Comparison of ENCODE assay signal across 30 cellular contexts in the genomic region with DNA sequence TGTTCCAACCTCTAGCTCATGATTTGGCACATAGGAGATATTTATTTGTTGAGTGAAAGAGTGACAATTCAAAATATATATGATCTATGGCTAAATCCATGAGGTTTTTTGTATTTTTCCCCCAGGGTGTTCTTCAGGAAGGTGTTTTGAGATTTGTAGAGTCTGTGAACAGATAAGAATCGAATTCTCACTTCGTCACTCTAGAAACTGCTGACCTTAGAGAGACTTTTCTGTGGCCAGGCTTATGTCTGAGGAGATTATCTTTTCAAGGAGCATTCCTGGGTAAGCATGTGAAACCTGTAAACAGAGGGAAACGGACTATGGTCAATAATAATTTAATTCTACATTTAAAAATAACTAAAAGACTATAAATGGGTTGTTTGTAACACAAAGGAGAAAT. TPM values are rescaled to one million over a fixed set of nuclear protein-coding genes. Genes with fewer than 3 reads are reported as not detected.
"Had no signal": no experiment of that assay in that cellular context is flagged by ENCODE, and none has a peak within 500 bp of the region (broad histone marks: within the 10 kb centered on the region; RNA-seq: fewer than 3 reads in every experiment).

No MANE protein-coding gene starts in this region.

- FAIRE-seq: bronchial epithelial cell, colon had no signal

- H3K36me3 ChIP-seq: esophagus muscularis mucosa, thyroid gland, upper lobe of right lung had no signal

- H3K4me3 Mint-ChIP-seq: activated B cell treated with CpG ODN at 0.5 μM for 24 hours; activated CD8-positive, alpha-beta T cell treated with anti-CD3 and anti-CD28 coated beads for 36 hours; activated T-cell treated with anti-CD3 and anti-CD28 coated beads, Interleukin-2, amount 50 U/mL, for 4 hours; activated T-helper 17 cell treated with anti-CD3 and anti-CD28 coated beads, Interleukin-2, amount 50 U/mL, for 72 hours; naive thymus-derived CD8-positive, alpha-beta T cell; neural crest cell; stimulated activated effector memory CD8-positive, alpha-beta T cell treated with anti-CD3 and anti-CD28 coated beads, Interleukin-12 subunit alpha, Interleukin-12 subunit beta, amount 100 ng/mL, for 72 hours; stimulated activated naive CD8-positive, alpha-beta T cell treated with anti-CD3 and anti-CD28 coated beads, Interleukin-15, amount 100 ng/mL, for 72 hours; T-cell; T-helper 2 cell treated with Interferon-gamma antibody and Interleukin-4, amounts not matched to agents 5 μg/mL and 100 μg/mL, for 36 hours had no signal

- H3K27ac Mint-ChIP-seq: activated B cell treated with CpG ODN at 0.5 μM for 24 hours; activated CD8-positive, alpha-beta T cell treated with anti-CD3 and anti-CD28 coated beads for 36 hours; activated T-helper 17 cell treated with anti-CD3 and anti-CD28 coated beads, Interleukin-2, amount 50 U/mL, for 72 hours; naive thymus-derived CD8-positive, alpha-beta T cell; stimulated activated effector memory CD8-positive, alpha-beta T cell treated with anti-CD3 and anti-CD28 coated beads, Interleukin-12 subunit alpha, Interleukin-12 subunit beta, amount 100 ng/mL, for 72 hours; stimulated activated naive CD8-positive, alpha-beta T cell treated with anti-CD3 and anti-CD28 coated beads, Interleukin-15, amount 100 ng/mL, for 72 hours; T-cell; T-helper 2 cell treated with Interferon-gamma antibody and Interleukin-4, amounts not matched to agents 5 μg/mL and 100 μg/mL, for 36 hours had no signal

- ATAC-seq: activated CD8-positive, alpha-beta T cell treated with anti-CD3 and anti-CD28 coated beads for 36 hours; activated T-cell treated with anti-CD3 and anti-CD28 coated beads, Interleukin-2, amount 50 U/mL, for 4 hours; activated T-helper 17 cell treated with anti-CD3 and anti-CD28 coated beads, Interleukin-2, amount 50 U/mL, for 72 hours; naive thymus-derived CD8-positive, alpha-beta T cell; sciatic nerve; stimulated activated effector memory CD8-positive, alpha-beta T cell treated with anti-CD3 and anti-CD28 coated beads, Interleukin-12 subunit alpha, Interleukin-12 subunit beta, amount 100 ng/mL, for 72 hours; stimulated activated naive CD8-positive, alpha-beta T cell treated with anti-CD3 and anti-CD28 coated beads, Interleukin-15, amount 100 ng/mL, for 72 hours; T-cell; upper lobe of right lung had no signal

- H3K9me3 ChIP-seq: esophagus muscularis mucosa, thyroid gland, upper lobe of right lung had no signal

- H3K4me3 ChIP-seq: esophagus muscularis mucosa, thyroid gland, upper lobe of right lung had no signal

- H3K9me3 Mint-ChIP-seq: activated B cell treated with CpG ODN at 0.5 μM for 24 hours; activated CD8-positive, alpha-beta T cell treated with anti-CD3 and anti-CD28 coated beads for 36 hours; activated T-cell treated with anti-CD3 and anti-CD28 coated beads, Interleukin-2, amount 50 U/mL, for 4 hours; activated T-helper 17 cell treated with anti-CD3 and anti-CD28 coated beads, Interleukin-2, amount 50 U/mL, for 72 hours; naive thymus-derived CD8-positive, alpha-beta T cell; stimulated activated effector memory CD8-positive, alpha-beta T cell treated with anti-CD3 and anti-CD28 coated beads, Interleukin-12 subunit alpha, Interleukin-12 subunit beta, amount 100 ng/mL, for 72 hours; stimulated activated naive CD8-positive, alpha-beta T cell treated with anti-CD3 and anti-CD28 coated beads, Interleukin-15, amount 100 ng/mL, for 72 hours; T-cell; T-helper 2 cell treated with Interferon-gamma antibody and Interleukin-4, amounts not matched to agents 5 μg/mL and 100 μg/mL, for 36 hours had no signal

- DNase-seq: activated B cell treated with CpG ODN at 0.5 μM for 24 hours; activated CD4-positive, alpha-beta T cell treated with anti-CD3 and anti-CD28 coated beads, Interleukin-2, amount 50 U/mL, for 1 hour; activated CD8-positive, alpha-beta T cell treated with anti-CD3 and anti-CD28 coated beads for 36 hours; activated gamma-delta T cell treated with Interleukin-2 at 50 U/mL for 16 hours; activated naive CD4-positive, alpha-beta T cell treated with anti-CD3 and anti-CD28 coated beads, Interleukin-2, amount 50 U/mL, for 16 hours; activated T-cell treated with anti-CD3 and anti-CD28 coated beads, Interleukin-2, amount 50 U/mL, for 4 hours; amygdala; dermis blood vessel endothelial cell; effector CD4-positive, alpha-beta T cell; foreskin melanocyte; glutamatergic neuron; hippocampal formation; kidney; left colon; naive thymus-derived CD8-positive, alpha-beta T cell; nucleus accumbens; stimulated activated CD4-positive, alpha-beta T cell treated with anti-CD3 and anti-CD28 coated beads, Interleukin-4, amount 100 ng/mL, for 24 hours; stimulated activated naive CD8-positive, alpha-beta T cell treated with anti-CD3 and anti-CD28 coated beads, Interleukin-15, amount 100 ng/mL, for 72 hours; substantia nigra; T-cell; thyroid gland; upper lobe of right lung had no signal

- H3K27me3 Mint-ChIP-seq: activated B cell treated with CpG ODN at 0.5 μM for 24 hours; activated T-helper 17 cell treated with anti-CD3 and anti-CD28 coated beads, Interleukin-2, amount 50 U/mL, for 72 hours; naive thymus-derived CD8-positive, alpha-beta T cell; stimulated activated naive CD8-positive, alpha-beta T cell treated with anti-CD3 and anti-CD28 coated beads, Interleukin-15, amount 100 ng/mL, for 72 hours had no signal

- H3K4me1 Mint-ChIP-seq: activated T-helper 17 cell treated with anti-CD3 and anti-CD28 coated beads, Interleukin-2, amount 50 U/mL, for 72 hours; neural crest cell; stimulated activated effector memory CD8-positive, alpha-beta T cell treated with anti-CD3 and anti-CD28 coated beads, Interleukin-12 subunit alpha, Interleukin-12 subunit beta, amount 100 ng/mL, for 72 hours; T-cell had no signal

- H3K36me3 Mint-ChIP-seq: naive thymus-derived CD8-positive, alpha-beta T cell; stimulated activated effector memory CD8-positive, alpha-beta T cell treated with anti-CD3 and anti-CD28 coated beads, Interleukin-12 subunit alpha, Interleukin-12 subunit beta, amount 100 ng/mL, for 72 hours; T-cell had no signal

- H3K4me1 ChIP-seq: upper lobe of right lung had no signal

- H3K27me3 ChIP-seq: esophagus muscularis mucosa, thyroid gland, upper lobe of right lung had no signal

- H3K27ac ChIP-seq: esophagus muscularis mucosa, thyroid gland, upper lobe of right lung had no signal

RNA-seq across cellular contexts. Expression of gene ITGB6, which starts 0.8 kb away (rescaled TPM):
- total RNA-seq: activated B cell treated with CpG ODN at 0.5 μM for 24 hours; activated CD8-positive, alpha-beta T cell treated with anti-CD3 and anti-CD28 coated beads for 36 hours; activated T-cell treated with anti-CD3 and anti-CD28 coated beads, Interleukin-2, amount 50 U/mL, for 4 hours; activated T-helper 17 cell treated with anti-CD3 and anti-CD28 coated beads, Interleukin-2, amount 50 U/mL, for 72 hours; naive thymus-derived CD8-positive, alpha-beta T cell; neural crest cell; sciatic nerve had no signal
- polyA plus RNA-seq: naive thymus-derived CD8-positive, alpha-beta T cell had no signal
